1 cellular context compared by ENCODE assay signal in the genomic region with DNA sequence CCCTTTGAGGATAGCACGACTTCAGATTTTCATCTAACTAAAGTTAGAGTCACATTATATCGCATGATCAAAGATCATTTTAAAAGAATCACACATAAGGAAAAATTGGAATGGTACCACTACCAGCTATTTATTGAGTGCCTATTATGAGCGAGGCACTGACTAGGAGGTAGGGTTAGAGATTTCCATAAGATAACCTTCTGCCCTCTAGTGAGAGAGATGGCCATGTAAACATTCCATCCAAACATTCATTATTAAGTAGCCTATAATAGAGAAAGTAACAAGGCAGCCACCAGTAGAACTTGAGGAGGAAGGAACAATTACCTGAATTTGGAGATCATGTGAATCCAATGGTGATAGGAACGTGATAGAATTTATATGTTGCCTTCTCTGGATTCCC.
TF ChIP-seq lines count a peak whose summit lies in the region.

No MANE protein-coding gene starts in this region.

TF ChIP-seq in IMR-90, 13 proteins besides CTCF, POLR2A, EP300 and RAD21 (continued from another document):
- TF ChIP-seq, protein P1, sequence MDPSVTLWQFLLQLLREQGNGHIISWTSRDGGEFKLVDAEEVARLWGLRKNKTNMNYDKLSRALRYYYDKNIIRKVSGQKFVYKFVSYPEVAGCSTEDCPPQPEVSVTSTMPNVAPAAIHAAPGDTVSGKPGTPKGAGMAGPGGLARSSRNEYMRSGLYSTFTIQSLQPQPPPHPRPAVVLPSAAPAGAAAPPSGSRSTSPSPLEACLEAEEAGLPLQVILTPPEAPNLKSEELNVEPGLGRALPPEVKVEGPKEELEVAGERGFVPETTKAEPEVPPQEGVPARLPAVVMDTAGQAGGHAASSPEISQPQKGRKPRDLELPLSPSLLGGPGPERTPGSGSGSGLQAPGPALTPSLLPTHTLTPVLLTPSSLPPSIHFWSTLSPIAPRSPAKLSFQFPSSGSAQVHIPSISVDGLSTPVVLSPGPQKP (IDR thresholded peaks at IDR 0.05; ENCODE audit: borderline replicate concordance, low read depth, low read length): no peak
- TF ChIP-seq FOS (IDR thresholded peaks at IDR 0.05; ENCODE audit: low read depth, low read length): no peak
